In genomic region chr17:18179221-18179620, GRCh38 we compare ENCODE assay signal across 18 cellular contexts. TPM values are rescaled to one million over a fixed set of nuclear protein-coding genes. Genes with fewer than 3 reads are reported as not detected.
DNase-seq lines count a peak whose midpoint lies in the region; TF ChIP-seq lines count a peak whose summit lies in the region.
"Had no signal": no experiment of that assay in that cellular context is flagged by ENCODE, and none has a peak within 500 bp of the region (broad histone marks: within the 10 kb centered on the region; RNA-seq: fewer than 3 reads in every experiment).

No MANE protein-coding gene starts in this region.

- H4K8ac ChIP-seq in neuronal stem cell (ENCODE audit: low read depth, low read length): no peak overlapping the region

- CTCF ChIA-PET in HEK293 (lab: Yijun Ruan, JAX): no interaction called here

- intact Hi-C loops in activated T-helper 2 cell treated with anti-CD3 and anti-CD28 coated beads, Interferon-gamma antibody, Interleukin-2, Interleukin-4, amounts not matched to agents 10 μg/mL and 5 μg/mL and 100 μg/mL, durations not matched to agents 14 hours and 24 hours and 36 hours (cut with micrococcal nuclease): no loop called here

- H3K4me1 Mint-ChIP-seq in activated T-cell treated with anti-CD3 and anti-CD28 coated beads, Interleukin-2, amount 50 U/mL, for 24 hours (ENCODE audit: low read depth): peaks cover 29% of the 10 kb centered on the region
- H3K4me1 Mint-ChIP-seq in activated T-helper 2 cell treated with anti-CD3 and anti-CD28 coated beads, Interferon-gamma antibody, Interleukin-2, Interleukin-4, amounts not matched to agents 10 μg/mL and 5 μg/mL and 100 μg/mL, durations not matched to agents 14 hours and 24 hours and 36 hours (ENCODE audit: low read depth): peaks cover 25% of the 10 kb centered on the region
- H3K4me1 Mint-ChIP-seq in endothelial cell (ENCODE audit: unreplicated experiment): peaks cover 5% of the 10 kb centered on the region

- H4K91ac ChIP-seq in neuronal stem cell (ENCODE audit: low read depth, low read length, poor library complexity): no peak overlapping the region

- H3K27ac Mint-ChIP-seq in activated T-cell treated with anti-CD3 and anti-CD28 coated beads, Interleukin-2, amount 50 U/mL, for 24 hours: peak overlapping the region; percentile 56
- H3K27ac Mint-ChIP-seq in activated T-helper 2 cell treated with anti-CD3 and anti-CD28 coated beads, Interferon-gamma antibody, Interleukin-2, Interleukin-4, amounts not matched to agents 10 μg/mL and 5 μg/mL and 100 μg/mL, durations not matched to agents 14 hours and 24 hours and 36 hours: peak overlapping the region; percentile 74
- no peak overlapping the region for H3K27ac Mint-ChIP-seq in endothelial cell (ENCODE audit: unreplicated experiment)

- H3K9me3 Mint-ChIP-seq in activated T-cell treated with anti-CD3 and anti-CD28 coated beads, Interleukin-2, amount 50 U/mL, for 24 hours: no peaks in the 10 kb centered on the region
- no peaks in the 10 kb centered on the region for H3K9me3 Mint-ChIP-seq in activated T-helper 2 cell treated with anti-CD3 and anti-CD28 coated beads, Interferon-gamma antibody, Interleukin-2, Interleukin-4, amounts not matched to agents 10 μg/mL and 5 μg/mL and 100 μg/mL, durations not matched to agents 14 hours and 24 hours and 36 hours
- no peaks in the 10 kb centered on the region for H3K9me3 Mint-ChIP-seq in endothelial cell (ENCODE audit: unreplicated experiment)

- no peak overlapping the region for H3K14ac ChIP-seq in neuronal stem cell (ENCODE audit: low read length)

- H3K9me3 ChIP-seq in HEK293 (ENCODE audit: control insufficient read depth, insufficient read depth, low read depth, low read length) (no peaks in the 10 kb centered on the region), neuronal stem cell (replicated peaks in 1 of 2; ENCODE audit: control insufficient read depth in 2 of 2, insufficient read depth in 1 of 2, low read depth in 1 of 2, low read length in 2 of 2) (no peaks in the 10 kb centered on the region)

- DNase-seq in activated T-cell treated with anti-CD3 and anti-CD28 coated beads, Interleukin-2, amount 50 U/mL, for 24 hours: no peak
- DNase-seq in activated T-cell treated with anti-CD3 and anti-CD28 coated beads for 4 hours (no peak), neuronal stem cell (ENCODE audit: low spot score) (no peak), endothelial cell (ENCODE audit: low spot score) (no peak), foreskin melanocyte (no peak), pons (ENCODE audit: low spot score) (no peak)
- no peak for DNase-seq in activated T-helper 2 cell treated with anti-CD3 and anti-CD28 coated beads, Interferon-gamma antibody, Interleukin-2, Interleukin-4, amounts not matched to agents 10 μg/mL and 5 μg/mL and 100 μg/mL, durations not matched to agents 14 hours and 24 hours and 36 hours (ENCODE audit: low spot score)
- DNase-seq: C1 segment of cervical spinal cord, DMS 273 treated with DMSO at 0.1 percent for 48 hours, GDM1, GM23248, NCI-H1048, NCI-H146, NCI-H2081, NCI-H774, RPMI8226 had no signal

- no peak overlapping the region for H3K4ac ChIP-seq in neuronal stem cell (ENCODE audit: low read length)

- no peak overlapping the region for H3K23ac ChIP-seq in neuronal stem cell (ENCODE audit: low read depth, low read length, poor library complexity)

- H2AK5ac ChIP-seq in neuronal stem cell (ENCODE audit: low read depth, low read length): no peak overlapping the region

- H3K36me3 ChIP-seq in HEK293 (ENCODE audit: control insufficient read depth in 2 of 2, insufficient read depth in 1 of 2, low read length in 2 of 2): no peaks in the 10 kb centered on the region
- no peaks in the 10 kb centered on the region for H3K36me3 ChIP-seq in neuronal stem cell (replicated peaks in 1 of 2; ENCODE audit: control insufficient read depth in 2 of 2, insufficient read depth in 2 of 2, low read length in 2 of 2)

- peaks cover 5% of the 10 kb centered on the region for H3K36me3 Mint-ChIP-seq in activated T-cell treated with anti-CD3 and anti-CD28 coated beads, Interleukin-2, amount 50 U/mL, for 24 hours (ENCODE audit: low read depth)
- no peaks in the 10 kb centered on the region for H3K36me3 Mint-ChIP-seq in activated T-helper 2 cell treated with anti-CD3 and anti-CD28 coated beads, Interferon-gamma antibody, Interleukin-2, Interleukin-4, amounts not matched to agents 10 μg/mL and 5 μg/mL and 100 μg/mL, durations not matched to agents 14 hours and 24 hours and 36 hours (ENCODE audit: low read depth)
- no peaks in the 10 kb centered on the region for H3K36me3 Mint-ChIP-seq in endothelial cell (ENCODE audit: low read depth, unreplicated experiment)

- no peak overlapping the region for H3K4me2 ChIP-seq in neuronal stem cell (ENCODE audit: insufficient read depth, low read length, poor library complexity, severe bottlenecking)

- no peak overlapping the region for H3K9ac ChIP-seq in neuronal stem cell (ENCODE audit: low read depth, low read length, poor library complexity)
- H3K9ac ChIP-seq: GM23248 had no signal

- no CpG with 5 or more reads among the region's 1 CpG for WGBS in neuronal stem cell (ENCODE audit: extremely low coverage in 2 of 2, insufficient read length in 2 of 2, insufficient replicate concordance in 1 of 2), 2 donors

- peak overlapping the region; percentile 71 for H2BK15ac ChIP-seq in neuronal stem cell (ENCODE audit: low read length)

- H2BK5ac ChIP-seq in neuronal stem cell (ENCODE audit: low read length): no peak overlapping the region

- no peak overlapping the region for H3K4me3 Mint-ChIP-seq in activated T-cell treated with anti-CD3 and anti-CD28 coated beads, Interleukin-2, amount 50 U/mL, for 24 hours
- no peak overlapping the region for H3K4me3 Mint-ChIP-seq in activated T-helper 2 cell treated with anti-CD3 and anti-CD28 coated beads, Interferon-gamma antibody, Interleukin-2, Interleukin-4, amounts not matched to agents 10 μg/mL and 5 μg/mL and 100 μg/mL, durations not matched to agents 14 hours and 24 hours and 36 hours (ENCODE audit: low read depth)
- H3K4me3 Mint-ChIP-seq in endothelial cell (ENCODE audit: unreplicated experiment): no peak overlapping the region

- POLR2A ChIA-PET in HEK293 (lab: Yijun Ruan, JAX): interaction anchor here (1.8 kb wide), 1 partner anchor 9 kb away, joined by 6 read pairs; no protein-coding TSS in a partner anchor

- H2BK120ac ChIP-seq in neuronal stem cell (ENCODE audit: low read depth, low read length): no peak overlapping the region

- H3K4me3 ChIP-seq in HEK293 (ENCODE audit: low read depth, low read length) (no peak overlapping the region), neuronal stem cell (ENCODE audit: low read length in 2 of 2) (no peak overlapping the region)
- H3K4me3 ChIP-seq: GM12878, GM23248 had no signal

- no peaks in the 10 kb centered on the region for H3K27me3 Mint-ChIP-seq in activated T-cell treated with anti-CD3 and anti-CD28 coated beads, Interleukin-2, amount 50 U/mL, for 24 hours
- H3K27me3 Mint-ChIP-seq in activated T-helper 2 cell treated with anti-CD3 and anti-CD28 coated beads, Interferon-gamma antibody, Interleukin-2, Interleukin-4, amounts not matched to agents 10 μg/mL and 5 μg/mL and 100 μg/mL, durations not matched to agents 14 hours and 24 hours and 36 hours (ENCODE audit: low read depth): no peaks in the 10 kb centered on the region
- peaks cover 4% of the 10 kb centered on the region for H3K27me3 Mint-ChIP-seq in endothelial cell (ENCODE audit: unreplicated experiment)

- TF ChIP-seq CTCF in HEK293 (tag by site-specific recombination; IDR thresholded peaks at IDR 0.05) (no peak), endothelial cell (IDR thresholded peaks at IDR 0.05; ENCODE audit: unreplicated experiment) (no peak)

- no peak overlapping the region for H3K18ac ChIP-seq in neuronal stem cell (ENCODE audit: low read length)

- no peak overlapping the region for H3K27ac ChIP-seq in HEK293 (ENCODE audit: extremely low read depth, low read depth, low read length)
- H3K27ac ChIP-seq in neuronal stem cell (replicated peaks; ENCODE audit: low read length): no peak overlapping the region
- H3K27ac ChIP-seq: GM23248 had no signal

- no peaks in the 10 kb centered on the region for H3K27me3 ChIP-seq in neuronal stem cell (ENCODE audit: control insufficient read depth in 3 of 3, insufficient read depth in 3 of 3, low read depth in 1 of 3, low read length in 3 of 3)

- H3K4me1 ChIP-seq in HEK293 (ENCODE audit: control insufficient read depth, insufficient read depth, low read length) (peaks cover 7% of the 10 kb centered on the region; the same call in 1 of the 2 replicates), neuronal stem cell (ENCODE audit: control insufficient read depth in 2 of 2, insufficient read depth in 1 of 2, low read depth in 1 of 2, low read length in 2 of 2) (peaks cover 20 to 27% of the 10 kb centered on the region in 2 donors)

- peak overlapping the region; percentile 60 for H2AFZ ChIP-seq in neuronal stem cell (ENCODE audit: low read length)
- H2AFZ ChIP-seq: GM23248 had no signal

- H3K79me1 ChIP-seq in neuronal stem cell (ENCODE audit: low read depth, low read length): peaks cover 2% of the 10 kb centered on the region

- no peak overlapping the region for H2BK12ac ChIP-seq in neuronal stem cell (ENCODE audit: low read length)

TF ChIP-seq in HEK293, 187 proteins besides CTCF, POLR2A, EP300 and RAD21:
- TF ChIP-seq ZFP3 (tag by site-specific recombination; IDR thresholded peaks at IDR 0.05; ENCODE audit: low read depth): peak; percentile 48; the same call in 1 of the 2 replicates
- TF ChIP-seq ZSCAN30 (tag by site-specific recombination; IDR thresholded peaks at IDR 0.05): no peak
- TF ChIP-seq ZNF354C (tag by site-specific recombination; IDR thresholded peaks at IDR 0.05; ENCODE audit: borderline replicate concordance, low read depth): no peak
- no peak for TF ChIP-seq ZNF174 (tag by site-specific recombination; IDR thresholded peaks at IDR 0.05)
- TF ChIP-seq ZNF341 (tag by site-specific recombination; IDR thresholded peaks at IDR 0.05; ENCODE audit: low read depth): no peak
- TF ChIP-seq ZNF837 (tag by site-specific recombination; IDR thresholded peaks at IDR 0.05): no peak
- TF ChIP-seq KLF16 (tag by site-specific recombination; IDR thresholded peaks at IDR 0.05): no peak
- TF ChIP-seq SP2 (tag by site-specific recombination; IDR thresholded peaks at IDR 0.05): no peak

RNA-seq across cellular contexts. Expression of gene ALKBH5, which starts 4.4 kb away (rescaled TPM):
- 164 and 165 TPM in 2 replicates for total RNA-seq in activated T-helper 2 cell treated with anti-CD3 and anti-CD28 coated beads, Interferon-gamma antibody, Interleukin-2, Interleukin-4, amounts not matched to agents 10 μg/mL and 5 μg/mL and 100 μg/mL, durations not matched to agents 14 hours and 24 hours and 36 hours
- 74.3 TPM for polyA plus RNA-seq in neuronal stem cell (2013, experiment 1 of 2)
- 79.4 TPM for polyA plus RNA-seq in neuronal stem cell (2013, experiment 2 of 2)
- total RNA-seq in endothelial cell (ENCODE audit: unreplicated experiment): 55.3 TPM

RNA-seq across cellular contexts. Expression of gene LLGL1, which starts 46.2 kb away (rescaled TPM):
- total RNA-seq in activated T-helper 2 cell treated with anti-CD3 and anti-CD28 coated beads, Interferon-gamma antibody, Interleukin-2, Interleukin-4, amounts not matched to agents 10 μg/mL and 5 μg/mL and 100 μg/mL, durations not matched to agents 14 hours and 24 hours and 36 hours: 23.0 and 24.7 TPM in 2 replicates
- polyA plus RNA-seq in neuronal stem cell (2013, experiment 1 of 2): 72.8 TPM
- 73.5 TPM for polyA plus RNA-seq in neuronal stem cell (2013, experiment 2 of 2)
- total RNA-seq in endothelial cell (ENCODE audit: unreplicated experiment): 57.2 TPM
